Comparison of ENCODE assay signal across 10 cellular contexts in genomic region chr5:171250738-171251137, GRCh38. TPM values are rescaled to one million over a fixed set of nuclear protein-coding genes. Genes with fewer than 3 reads are reported as not detected.
"Had no signal": no experiment of that assay in that cellular context is flagged by ENCODE, and none has a peak within 500 bp of the region (broad histone marks: within the 10 kb centered on the region; RNA-seq: fewer than 3 reads in every experiment).

No MANE protein-coding gene starts in this region.

- FAIRE-seq: HTR-8/SVneo, K562 had no signal

- H3K27ac ChIP-seq: HL-60, KMS-11 had no signal

- H3K4me3 ChIP-seq: K562 had no signal

- DNase-seq: IMR-90, KBM-7, KG1 had no signal

- H3K9ac ChIP-seq: KMS-11 had no signal

- H3K4me2 ChIP-seq: KMS-11 had no signal

- ATAC-seq: K562 had no signal

RNA-seq across cellular contexts. Expression of gene TLX3, which starts 58.3 kb away (rescaled TPM):
- total RNA-seq: HT-29, HT1080, IMR-90, K562 had no signal
- polyA plus RNA-seq: IgD-negative memory B cell, IMR-90, K562 had no signal
